ENCODE assay signal across 9 cellular contexts in genomic region chr19:13008926-13009787, GRCh38. TPM values are rescaled to one million over a fixed set of nuclear protein-coding genes. Genes with fewer than 3 reads are reported as not detected.
A peak's percentile ranks its signal among the peaks of the same experiment; 100 is the strongest.
DNase-seq lines count a peak whose midpoint lies in the region; ATAC-seq, FAIRE-seq and TF ChIP-seq lines count a peak whose summit lies in the region.
"Had no signal": no experiment of that assay in that cellular context is flagged by ENCODE, and none has a peak within 500 bp of the region (broad histone marks: within the 10 kb centered on the region; RNA-seq: fewer than 3 reads in every experiment).

No MANE protein-coding gene starts in this region.

- no peak overlapping the region for H2BK120ac ChIP-seq in mesendoderm (ENCODE audit: low read depth, low read length)

- H3K27ac ChIP-seq in heart right ventricle (peak overlapping the region in 6 of 10 donors; percentile 2 to 96 (median 38)), mesendoderm (ENCODE audit: low read depth, low read length) (no peak overlapping the region), vagina (peak overlapping the region; percentile 99)

- TF ChIP-seq CTCF in heart right ventricle (IDR thresholded peaks at IDR 0.05) (no peak), bronchial epithelial cell (IDR thresholded peaks at IDR 0.05; ENCODE audit: insufficient read depth, low read length, severe bottlenecking) (peak; percentile 7), vagina (IDR thresholded peaks at IDR 0.05) (no peak)

- H2BK15ac ChIP-seq in mesendoderm (replicated peaks; ENCODE audit: low read depth), result no peak overlapping the region

- H3K23ac ChIP-seq in mesendoderm (ENCODE audit: low read length), result no peak overlapping the region

- DNase-seq in heart right ventricle (no peak), left cardiac atrium (no peak), bronchial epithelial cell (ENCODE audit: low read depth) (peak; percentile 45), mesendoderm (peak; percentile 57), vagina (ENCODE audit: extremely low spot score in 2 of 2) (no peak), COLO829 (ENCODE audit: low spot score) (no peak)
- DNase-seq: NCI-H446 treated with DMSO at 0.1 percent for 48 hours had no signal

- ATAC-seq in heart right ventricle (no peak), left cardiac atrium (no peak), HG03378 (IDR thresholded peaks at IDR 0.05; ENCODE audit: unreplicated experiment) (no peak), HG02870 (IDR thresholded peaks at IDR 0.05; ENCODE audit: unreplicated experiment) (no peak)

- H2BK5ac ChIP-seq in mesendoderm (ENCODE audit: low read length), result no peak overlapping the region

- no peak overlapping the region for H3K18ac ChIP-seq in mesendoderm (ENCODE audit: low read length)

- H4K8ac ChIP-seq in mesendoderm (ENCODE audit: low read depth, low read length), result no peak overlapping the region

- 88% methylated on average over 28 of the region's 28 CpGs for WGBS in heart right ventricle, 2 donors
- no CpG with 5 or more reads among the region's 28 CpGs for WGBS in mesendoderm (ENCODE audit: extremely low coverage, insufficient coverage, low lambda C conversion rate)

- H3K9ac ChIP-seq in mesendoderm (ENCODE audit: low read length), result no peak overlapping the region

- TF ChIP-seq POLR2A in vagina (IDR thresholded peaks at IDR 0.05), result no peak

- H3K27me3 ChIP-seq in heart right ventricle (peaks cover 0 to 50% (median 0%) of the 10 kb centered on the region in 7 donors), bronchial epithelial cell (ENCODE audit: control insufficient read depth, insufficient read depth, low read length) (peaks cover 2% of the 10 kb centered on the region), mesendoderm (ENCODE audit: insufficient read depth, low read length, poor library complexity) (peaks cover 75% of the 10 kb centered on the region), vagina (no peaks in the 10 kb centered on the region)

- H3K56ac ChIP-seq in mesendoderm (ENCODE audit: low read length), result no peak overlapping the region

- no peaks in the 10 kb centered on the region for H3K9me3 ChIP-seq in heart right ventricle
- no peaks in the 10 kb centered on the region for H3K9me3 ChIP-seq in vagina

- no peak overlapping the region for H3K4me2 ChIP-seq in mesendoderm (ENCODE audit: low read length)

- H3K79me2 ChIP-seq in mesendoderm (ENCODE audit: control insufficient read depth, insufficient read depth, low read length), result no peaks in the 10 kb centered on the region

- H3K36me3 ChIP-seq in heart right ventricle (peaks cover 0 to 8% (median 0%) of the 10 kb centered on the region in 9 donors), bronchial epithelial cell (ENCODE audit: control insufficient read depth, insufficient read depth, low read length) (no peaks in the 10 kb centered on the region), mesendoderm (ENCODE audit: control insufficient read depth, insufficient read depth, low read length) (no peaks in the 10 kb centered on the region), vagina (no peaks in the 10 kb centered on the region)

- no peak for FAIRE-seq in bronchial epithelial cell (lab: Jason Lieb, UNC)

- H2AK5ac ChIP-seq in mesendoderm (ENCODE audit: low read length), result no peak overlapping the region

- no peak overlapping the region for H3K4ac ChIP-seq in mesendoderm (ENCODE audit: low read depth, low read length)

- H3K4me3 ChIP-seq in heart right ventricle, result peak overlapping the region in 1 of 10 donors; percentile 8
- H3K4me3 ChIP-seq in bronchial epithelial cell (ENCODE audit: low read depth, low read length), result no peak overlapping the region
- no peak overlapping the region for H3K4me3 ChIP-seq in mesendoderm (ENCODE audit: low read length)
- H3K4me3 ChIP-seq in vagina, result peak overlapping the region in 1 of 2 donors; percentile 0

- H4K5ac ChIP-seq in mesendoderm (ENCODE audit: low read length), result no peak overlapping the region

- H3K79me1 ChIP-seq in mesendoderm (ENCODE audit: low read length), result no peaks in the 10 kb centered on the region

- H3K4me1 ChIP-seq in heart right ventricle, result peaks cover 31 to 100% (median 75%) of the 10 kb centered on the region in 9 donors
- no peaks in the 10 kb centered on the region for H3K4me1 ChIP-seq in mesendoderm (ENCODE audit: control insufficient read depth, low read depth, low read length)
- H3K4me1 ChIP-seq in vagina, result peaks cover 99% of the 10 kb centered on the region

- intact Hi-C loops in heart right ventricle (cut with DNase I), result no loop called here
- intact Hi-C loops in left cardiac atrium (cut with DNase I), result no loop called here
- intact Hi-C loops in vagina (cut with DNase I), result no loop called here

RNA-seq across cellular contexts. Expression of gene NFIX, which starts 13.9 kb away (rescaled TPM):
- total RNA-seq in heart right ventricle (100 to 1,000 TPM; 111 to 162 (median 145) TPM), left cardiac atrium (100 to 1,000 TPM; 117 to 133 TPM), bronchial epithelial cell (5.4 and 5.8 TPM in 2 replicates), vagina (81.8 TPM)
- 10 to 100 TPM; 16.8 to 34.2 TPM for polyA plus RNA-seq in heart right ventricle
- polyA plus RNA-seq in mesendoderm (2013, experiment 1 of 2), result 0.07 TPM
- polyA plus RNA-seq in mesendoderm (2013, experiment 2 of 2), result 0.10 TPM

RNA-seq across cellular contexts. Expression of gene DAND5, which starts 39.8 kb away (rescaled TPM):
- total RNA-seq in heart right ventricle (10 to 100 TPM in 5 of 10 donors, 1 to 10 TPM in 5; 7.3 to 14.4 (median 10.1) TPM), left cardiac atrium (1 to 10 TPM; 5.2 to 7.0 TPM), bronchial epithelial cell (not detected in 2 replicates), vagina (not detected)
- polyA plus RNA-seq in heart right ventricle, result 1 to 10 TPM in 1 of 2 donors, under 1 TPM in 1; 0.71 to 4.2 TPM
- 0.03 TPM for polyA plus RNA-seq in mesendoderm (2013, experiment 1 of 2)
- 0.01 TPM for polyA plus RNA-seq in mesendoderm (2013, experiment 2 of 2)

RNA-seq across cellular contexts. Expression of gene GADD45GIP1, which starts 52.1 kb away (rescaled TPM):
- total RNA-seq in heart right ventricle (10 to 100 TPM; 18.4 to 33.9 (median 20.9) TPM), left cardiac atrium (10 to 100 TPM; 25.5 to 28.1 TPM), bronchial epithelial cell (27.1 and 36.0 TPM in 2 replicates), vagina (80.3 TPM)
- polyA plus RNA-seq in heart right ventricle, result 100 to 1,000 TPM; 120 to 237 TPM
- polyA plus RNA-seq in mesendoderm (2013, experiment 1 of 2), result 64.6 TPM
- 65.6 TPM for polyA plus RNA-seq in mesendoderm (2013, experiment 2 of 2)

Comparison
In these comparisons a context has a peak if more than half of its experiments do, and no peak if none do; other contexts are left out.
1. DNase-seq: peak in bronchial epithelial cell (single experiment) and mesendoderm (single experiment); none in heart right ventricle (0 of 2), left cardiac atrium (single experiment), vagina (0 of 2) and COLO829 (single experiment).
2. RNA of gene NFIX, which starts 13.9 kb away (total RNA-seq): 111 to 162 TPM in heart right ventricle, 117 to 133 TPM in left cardiac atrium and 81.8 TPM in vagina (single experiment); 5.4 to 5.8 TPM in bronchial epithelial cell; every median in the first group is over 10 times any median in the second.